ENCODE assay signal across 8 cellular contexts in the genomic region with DNA sequence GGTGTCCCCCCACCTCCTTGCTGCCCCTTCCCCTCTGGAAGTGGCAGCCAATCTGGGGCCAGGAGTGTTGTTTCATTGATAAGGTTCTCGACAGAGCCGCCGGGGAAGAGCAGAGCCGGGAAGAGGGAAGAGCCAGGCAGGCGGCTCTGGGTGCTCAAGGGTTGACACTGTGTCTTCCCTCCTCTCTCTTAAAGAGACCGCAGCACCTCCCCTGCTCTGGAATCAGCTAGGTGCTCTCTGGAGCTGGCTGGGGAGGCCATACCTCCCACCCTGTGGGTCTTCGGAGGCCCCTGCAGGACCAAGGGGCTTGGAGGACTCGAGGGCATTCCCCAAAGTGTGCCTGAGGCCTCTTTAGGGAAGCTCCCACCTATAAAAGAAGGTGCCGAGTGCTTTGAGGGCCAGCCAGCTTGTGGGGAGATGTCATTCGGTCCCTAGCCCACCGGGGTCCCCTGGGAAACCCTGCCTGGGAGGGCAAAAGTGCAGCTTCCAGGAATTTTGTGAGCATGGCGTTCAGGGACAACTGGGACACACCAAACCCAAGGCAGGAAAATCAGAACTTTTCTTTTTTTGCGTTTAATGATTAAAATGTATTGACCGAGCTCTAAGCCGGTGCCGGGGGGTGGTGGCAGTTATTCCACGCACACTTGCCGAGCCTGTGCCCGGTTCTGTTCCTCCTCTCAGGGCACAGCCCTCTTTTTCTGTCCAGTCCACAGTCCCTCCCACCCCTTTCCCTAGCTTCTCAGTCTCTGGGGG. TPM values are rescaled to one million over a fixed set of nuclear protein-coding genes. Genes with fewer than 3 reads are reported as not detected.
A peak's percentile ranks its signal among the peaks of the same experiment; 100 is the strongest.
DNase-seq lines count a peak whose midpoint lies in the region; FAIRE-seq and TF ChIP-seq lines count a peak whose summit lies in the region.

No MANE protein-coding gene starts in this region.

- no peak for DNase-seq in CD8-positive, alpha-beta memory T cell
- DNase-seq in MM.1S, result no peak
- DNase-seq in choroid plexus epithelial cell (ENCODE audit: low read depth), result peak; percentile 45
- peak; percentile 27 for DNase-seq in myocyte (ENCODE audit: low read depth)
- no peak for DNase-seq in frontal cortex (ENCODE audit: low spot score in 2 of 2)
- DNase-seq in foreskin melanocyte, result no peak
- no peak for DNase-seq in NCI-H1105 (lab: John Stamatoyannopoulos, UW)
- no peak for DNase-seq in SW480 (ENCODE audit: low spot score)

- H3K4me2 ChIP-seq in MM.1S (ENCODE audit: low read depth, low read length), result peak overlapping the region; percentile 84

- peaks cover 33 to 55% (median 51%) of the 10 kb centered on the region in 3 donors for H3K4me1 Mint-ChIP-seq in CD8-positive, alpha-beta memory T cell

- peak overlapping the region; percentile 66 for H3K27ac ChIP-seq in CD8-positive, alpha-beta memory T cell (ENCODE audit: low read depth, low read length)
- no peak overlapping the region for H3K27ac ChIP-seq in MM.1S (ENCODE audit: low read length)

- H3K9ac ChIP-seq in MM.1S (ENCODE audit: low read length), result peak overlapping the region; percentile 33; the same call in 1 of the 2 replicates

- peaks cover 0 to 1% of the 10 kb centered on the region in 2 donors for H3K27me3 Mint-ChIP-seq in CD8-positive, alpha-beta memory T cell

- peak overlapping the region; percentile 93 to 100 (median 97) for H3K4me3 Mint-ChIP-seq in CD8-positive, alpha-beta memory T cell

- no peaks in the 10 kb centered on the region for H3K27me3 ChIP-seq in CD8-positive, alpha-beta memory T cell (ENCODE audit: insufficient read depth, low read length, poor library complexity, severe bottlenecking)
- H3K27me3 ChIP-seq in MM.1S (replicated peaks; ENCODE audit: insufficient read depth, low read length), result no peaks in the 10 kb centered on the region

- no peak overlapping the region for H2AFZ ChIP-seq in MM.1S (ENCODE audit: low read length)

- POLR2A ChIA-PET in CD8-positive, alpha-beta memory T cell (lab: Charles Lee), result interaction anchor here (0.6 to 9.1 kb wide), 7 partner anchors 9 to 467 kb away, joined by 3 to 235 read pairs (median 4); a partner anchor contains a TSS

- H3K36me3 Mint-ChIP-seq in CD8-positive, alpha-beta memory T cell, result peaks cover 0 to 71% (median 9%) of the 10 kb centered on the region in 3 donors

- H3K36me3 ChIP-seq in CD8-positive, alpha-beta memory T cell (ENCODE audit: insufficient read depth, low read length), result peaks cover 33% of the 10 kb centered on the region
- H3K36me3 ChIP-seq in MM.1S (replicated peaks; ENCODE audit: insufficient read depth, low read length), result no peaks in the 10 kb centered on the region

- H3K9me3 Mint-ChIP-seq in CD8-positive, alpha-beta memory T cell, result no peaks in the 10 kb centered on the region

- FAIRE-seq in frontal cortex (lab: Jason Lieb, UNC), result no peak

- no peak for TF ChIP-seq CTCF in MM.1S (IDR thresholded peaks at IDR 0.05; ENCODE audit: low read length)
- TF ChIP-seq CTCF in choroid plexus epithelial cell (conservative IDR thresholded peaks at IDR 0.05; ENCODE audit: low read depth, low read length), result no peak

- H3K4me3 ChIP-seq in CD8-positive, alpha-beta memory T cell (ENCODE audit: low read length), result peak overlapping the region; percentile 90
- H3K4me3 ChIP-seq in MM.1S (ENCODE audit: low read length) (peak overlapping the region; percentile 55), choroid plexus epithelial cell (ENCODE audit: low read depth, low read length) (peak overlapping the region; percentile 63)

- CTCF ChIA-PET in CD8-positive, alpha-beta memory T cell (lab: Charles Lee), result interaction anchor here (1.3 to 38.2 kb wide), 2 partner anchors 24 to 107 kb away, joined by 3 to 1908 read pairs; a partner anchor contains a TSS

- H3K27ac Mint-ChIP-seq in CD8-positive, alpha-beta memory T cell, result peak overlapping the region; percentile 91 to 99 (median 98)

- peaks cover 32% of the 10 kb centered on the region for H3K4me1 ChIP-seq in CD8-positive, alpha-beta memory T cell (ENCODE audit: insufficient read depth, low read length)
- no peaks in the 10 kb centered on the region for H3K4me1 ChIP-seq in MM.1S (ENCODE audit: low read length)

- no peaks in the 10 kb centered on the region for H4K20me1 ChIP-seq in MM.1S (ENCODE audit: insufficient read depth, low read length)

- no peaks in the 10 kb centered on the region for H3K9me3 ChIP-seq in CD8-positive, alpha-beta memory T cell (ENCODE audit: low read length)
- no peaks in the 10 kb centered on the region for H3K9me3 ChIP-seq in MM.1S (replicated peaks; ENCODE audit: insufficient read depth, low read length)

- peaks cover 19% of the 10 kb centered on the region for H3F3A ChIP-seq in MM.1S (ENCODE audit: insufficient read depth, low read length)

- peaks cover 62% of the 10 kb centered on the region for H3K79me2 ChIP-seq in MM.1S (ENCODE audit: low read length)

- no peaks in the 10 kb centered on the region for H3K9me2 ChIP-seq in MM.1S (replicated peaks; ENCODE audit: insufficient read depth, low read length)

RNA-seq across cellular contexts. Expression of a gene that starts 2.9 kb away (rescaled TPM):
- total RNA-seq in CD8-positive, alpha-beta memory T cell, result 10 to 100 TPM; 31.3 to 31.9 TPM
- polyA plus RNA-seq in CD8-positive, alpha-beta memory T cell, result 2.4 TPM
- total RNA-seq in myocyte (3.9 and 4.0 TPM in 2 replicates), frontal cortex (2.4 TPM)
- polyA plus RNA-seq in myocyte (2012), result 7.4 TPM

RNA-seq across cellular contexts. Expression of a gene that starts 13.2 kb away (rescaled TPM):
- total RNA-seq in CD8-positive, alpha-beta memory T cell, result 100 to 1,000 TPM; 145 to 152 TPM
- 139 TPM for polyA plus RNA-seq in CD8-positive, alpha-beta memory T cell
- 2.3 and 2.4 TPM in 2 replicates for total RNA-seq in myocyte
- polyA plus RNA-seq in myocyte (2012), result 2.7 TPM
- 13.0 TPM for total RNA-seq in frontal cortex

RNA-seq across cellular contexts. Expression of a gene that starts 51.9 kb away (rescaled TPM):
- not detected for total RNA-seq in CD8-positive, alpha-beta memory T cell
- polyA plus RNA-seq in CD8-positive, alpha-beta memory T cell, result not detected
- total RNA-seq in myocyte (0.13 TPM in 1 of 2 replicates, not detected in the other), frontal cortex (not detected)
- 0.20 TPM for polyA plus RNA-seq in myocyte (2012)

Comparison
In these comparisons a context has a peak if more than half of its experiments do, and no peak if none do; other contexts are left out.
1. DNase-seq: peak in choroid plexus epithelial cell (single experiment) and myocyte (single experiment); none in CD8-positive, alpha-beta memory T cell (0 of 5), MM.1S (single experiment), frontal cortex (0 of 2), foreskin melanocyte (single experiment), NCI-H1105 (single experiment) and SW480 (single experiment).
2. RNA of a gene that starts 13.2 kb away (total RNA-seq): 145 to 152 TPM in CD8-positive, alpha-beta memory T cell; 13.0 TPM in frontal cortex (single experiment) and 2.3 to 2.4 TPM in myocyte; every median in the first group is over 10 times any median in the second.
3. Peak in every context shown above with its lines, with median percentiles within 50 percentile points of each other: H3K4me3 ChIP-seq.